9 cellular contexts compared by ENCODE assay signal in genomic region chr10:122154733-122155366, GRCh38.
A peak's percentile ranks its signal among the peaks of the same experiment; 100 is the strongest.
DNase-seq lines count a peak whose midpoint lies in the region; ATAC-seq and TF ChIP-seq lines count a peak whose summit lies in the region.
"Had no signal": no experiment of that assay in that cellular context is flagged by ENCODE, and none has a peak within 500 bp of the region (broad histone marks: within the 10 kb centered on the region; RNA-seq: fewer than 3 reads in every experiment).

No MANE protein-coding gene starts in this region.

- H3K18ac ChIP-seq in IMR-90 (ENCODE audit: low read depth, low read length): no peak overlapping the region

- H3K27me3 ChIP-seq in IMR-90 (ENCODE audit: control insufficient read depth, insufficient read depth, low read length): no peaks in the 10 kb centered on the region
- no peaks in the 10 kb centered on the region for H3K27me3 ChIP-seq in stomach smooth muscle (ENCODE audit: control insufficient read depth in 1 of 2, insufficient read depth in 2 of 2, low read length in 2 of 2)

- CTCF ChIA-PET in IMR-90 (lab: Yijun Ruan, JAX): interaction anchor here (1.1 to 1.5 kb wide), 2 partner anchors 8 to 12 kb away, joined by 3 to 6 read pairs; no protein-coding TSS in a partner anchor

- H4K5ac ChIP-seq in IMR-90 (ENCODE audit: low read depth, low read length): no peak overlapping the region

- H2AK5ac ChIP-seq in IMR-90 (ENCODE audit: low read depth, low read length): no peak overlapping the region

- H2AK9ac ChIP-seq in IMR-90 (replicated peaks; ENCODE audit: low read depth, low read length, poor library complexity): no peak overlapping the region

- intact Hi-C loops in IMR-90 (cut with micrococcal nuclease): no loop called here

- peak overlapping the region; percentile 59 for H2AFZ ChIP-seq in IMR-90 (replicated peaks; ENCODE audit: low read length, poor library complexity)

- H3K9ac ChIP-seq in IMR-90 (ENCODE audit: low read depth, low read length): no peak overlapping the region
- peak overlapping the region; percentile 48 to 51 for H3K9ac ChIP-seq in stomach smooth muscle (ENCODE audit: low read length in 2 of 2)

- H3K4me3 ChIP-seq in IMR-90 (ENCODE audit: insufficient read depth, low read depth, low read length) (no peak overlapping the region), cardiac fibroblast (replicated peaks in 1 of 2; ENCODE audit: low read depth in 2 of 2, low read length in 2 of 2) (peak overlapping the region in 1 of 2 donors; percentile 30), stomach smooth muscle (ENCODE audit: low read length in 2 of 2) (peak overlapping the region in 1 of 2 donors; percentile 59)

- TF ChIP-seq POLR2A in IMR-90 (IDR thresholded peaks at IDR 0.05; ENCODE audit: low read depth, low read length): no peak

- H3K36me3 ChIP-seq in IMR-90 (ENCODE audit: control insufficient read depth, insufficient read depth, low read length) (no peaks in the 10 kb centered on the region), stomach smooth muscle (ENCODE audit: control insufficient read depth in 2 of 2, insufficient read depth in 2 of 2, low read length in 2 of 2) (peaks cover 0 to 2% of the 10 kb centered on the region in 2 donors)

- H4K8ac ChIP-seq in IMR-90 (ENCODE audit: low read depth in 2 of 2, low read length in 2 of 2): peak overlapping the region in 1 of 2 experiments; percentile 14; a peak in 1 of 4 replicates

- peak; percentile 75 for ATAC-seq in IMR-90 (ENCODE audit: low read depth)

- no TSS peak for BruUV-seq in IMR-90 (replicated peaks; lab: Mats Ljungman, UMichigan)

- no peak overlapping the region for H3K14ac ChIP-seq in IMR-90 (replicated peaks; ENCODE audit: low read depth, low read length)

- H3K27ac ChIP-seq in IMR-90 (ENCODE audit: insufficient read depth, low read length): peak overlapping the region; percentile 57; the same call in 1 of the 2 replicates
- H3K27ac ChIP-seq in stomach smooth muscle (ENCODE audit: low read length): peak overlapping the region; percentile 82

- peaks cover 21 to 52% of the 10 kb centered on the region in 2 experiments; a peak in 3 of 4 replicates for H3K79me1 ChIP-seq in IMR-90 (ENCODE audit: low read depth in 1 of 2, low read length in 2 of 2)

- no peak overlapping the region for H4K91ac ChIP-seq in IMR-90 (ENCODE audit: insufficient read depth, low read depth, low read length)

- peaks cover 14% of the 10 kb centered on the region; the same call in 1 of the 2 replicates for H4K20me1 ChIP-seq in IMR-90 (ENCODE audit: insufficient read depth, low read length)

- POLR2A ChIA-PET in IMR-90 (lab: Charles Lee; ENCODE audit: unreplicated experiment): no interaction called here

- no peak overlapping the region for H3K23ac ChIP-seq in IMR-90 (ENCODE audit: low read depth, low read length)

- H3K4me1 ChIP-seq in IMR-90 (ENCODE audit: control insufficient read depth, insufficient read depth, low read length) (peaks cover 10% of the 10 kb centered on the region), stomach smooth muscle (ENCODE audit: control insufficient read depth, insufficient read depth, low read length) (peaks cover 72% of the 10 kb centered on the region)

- peak overlapping the region; percentile 74 for H3K4me2 ChIP-seq in IMR-90 (ENCODE audit: low read depth, low read length)

- dilution Hi-C loops in IMR-90 (cut with HindIII; ENCODE audit: low sequenced_read_pairs, unreplicated experiment): no loop called here

- no peak overlapping the region for H3K4ac ChIP-seq in IMR-90 (ENCODE audit: low read depth, low read length)

- no peaks in the 10 kb centered on the region for H3K9me3 ChIP-seq in IMR-90 (ENCODE audit: control insufficient read depth, insufficient read depth, low read length)
- H3K9me3 ChIP-seq in stomach smooth muscle (ENCODE audit: control insufficient read depth in 2 of 2, low read length in 2 of 2): no peaks in the 10 kb centered on the region

- in situ Hi-C loops in IMR-90 (cut with MboI; ENCODE audit: low sequenced_read_pairs): loop anchor here (25.0 kb wide), 1 partner anchor 707 kb away; no protein-coding TSS in a partner anchor

- DNase-seq in IMR-90: peak; percentile 83
- peak; percentile 48 to 71 for DNase-seq in cardiac fibroblast (ENCODE audit: low read depth in 2 of 2)
- peak; percentile 73 for DNase-seq in islet precursor cell
- DNase-seq in NCI-H446 (lab: John Stamatoyannopoulos, UW): no peak
- no peak for DNase-seq in SHP77 (lab: John Stamatoyannopoulos, UW)
- no peak for DNase-seq in DMS53 (lab: John Stamatoyannopoulos, UW)
- no peak for DNase-seq in NCI-H345 treated with DMSO at 0.1 percent for 48 hours (lab: John Stamatoyannopoulos, UW; ENCODE audit: unreplicated experiment)
- DNase-seq: activated naive CD4-positive, alpha-beta T cell treated with anti-CD3 and anti-CD28 coated beads, Interleukin-2, amount 10 ng/mL, durations not matched to agents 7 days and 5 days had no signal

- H3K56ac ChIP-seq in IMR-90 (ENCODE audit: extremely low read depth, insufficient read depth, low read length): no peak overlapping the region

- no peak for TF ChIP-seq RAD21 in IMR-90 (IDR thresholded peaks at IDR 0.05; ENCODE audit: low read length)

- no peak for TF ChIP-seq CTCF in IMR-90 (conservative IDR thresholded peaks at IDR 0.05; ENCODE audit: low read depth, low read length)
- no peak for TF ChIP-seq CTCF in cardiac fibroblast (IDR thresholded peaks at IDR 0.05; ENCODE audit: low read depth, low read length)

- peaks cover 8% of the 10 kb centered on the region for H3K9me1 ChIP-seq in IMR-90 (ENCODE audit: insufficient read depth, low read length)

- no peak overlapping the region for H2BK15ac ChIP-seq in IMR-90 (ENCODE audit: low read depth, low read length)

- H2BK120ac ChIP-seq in IMR-90 (ENCODE audit: low read depth, low read length): 0 out of 2 replicates have a peak overlapping the region, but pooled peaks have one; percentile 36

- WGBS in IMR-90 (ENCODE audit: extremely low coverage in 2 of 2, insufficient read length in 1 of 2), 2 experiments: 16% methylated on average over 5 of the region's 21 CpGs; no CpG with 5 or more reads in 1 of the 2 experiments

- no peak overlapping the region for H2BK20ac ChIP-seq in IMR-90 (ENCODE audit: low read depth, low read length)

- no peak overlapping the region for H2BK5ac ChIP-seq in IMR-90 (ENCODE audit: low read depth, low read length, poor library complexity, severe bottlenecking)

TF ChIP-seq in IMR-90, 13 proteins besides CTCF, POLR2A, EP300 and RAD21:
- TF ChIP-seq CEBPB (IDR thresholded peaks at IDR 0.05; ENCODE audit: low read depth, low read length): no peak
- peak; percentile 42; the same call in 1 of the 2 replicates for TF ChIP-seq BHLHE40 (IDR thresholded peaks at IDR 0.05; ENCODE audit: low read depth, low read length)
- TF ChIP-seq NFE2L2 (IDR thresholded peaks at IDR 0.05; ENCODE audit: low read depth, low read length): peak; percentile 54; the same call in 1 of the 2 replicates
- 0 out of 2 replicates have a peak, but pooled peaks have one; percentile 0 for TF ChIP-seq MXI1 (IDR thresholded peaks at IDR 0.05; ENCODE audit: borderline replicate concordance, low read depth, low read length)
- no peak for TF ChIP-seq ELK1 (IDR thresholded peaks at IDR 0.05; ENCODE audit: borderline replicate concordance, low read depth, low read length)
- TF ChIP-seq MAFK (IDR thresholded peaks at IDR 0.05; ENCODE audit: low read depth, low read length): peak; percentile 86
TF ChIP-seq in IMR-90: peak in this region for 4.

Comparison
In these comparisons a context has a peak if more than half of its experiments do, and no peak if none do; other contexts are left out.
1. DNase-seq: peak in IMR-90 (single experiment), cardiac fibroblast (2 of 2) and islet precursor cell (single experiment); none in NCI-H446 (0 of 2), SHP77 (0 of 2), DMS53 (single experiment) and NCI-H345 treated with DMSO at 0.1 percent for 48 hours (single experiment).